In the genomic region with DNA sequence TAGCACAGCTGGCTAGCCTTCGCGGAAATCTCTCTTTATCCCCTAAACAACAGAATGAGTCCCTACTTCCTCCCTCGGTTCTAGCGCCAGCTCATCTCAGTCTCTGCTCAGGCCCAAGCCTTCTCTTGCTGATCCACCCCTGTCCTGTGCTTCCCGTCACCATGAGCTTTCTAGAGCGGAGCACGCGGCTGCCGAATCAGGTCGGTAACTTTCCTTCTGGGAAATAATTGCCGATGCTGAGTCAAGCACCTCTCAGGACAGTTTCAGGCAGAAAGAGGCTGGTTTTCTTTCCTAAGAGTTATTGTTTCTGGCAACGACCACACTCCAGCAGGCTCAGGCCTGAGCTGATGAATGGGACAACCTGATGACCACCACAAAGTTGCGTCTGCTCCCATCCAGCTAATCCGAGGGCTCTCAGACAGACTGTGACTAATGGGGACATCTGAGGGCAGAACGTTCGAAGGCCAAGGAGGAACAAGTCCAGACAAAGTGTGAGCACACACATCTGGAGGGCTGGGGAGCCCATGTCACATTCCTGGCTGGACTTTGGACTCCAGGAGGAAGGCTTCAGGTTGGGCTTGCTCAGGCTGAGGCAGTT, we compare ENCODE assay signal across 10 cellular contexts. TPM values are rescaled to one million over a fixed set of nuclear protein-coding genes. Genes with fewer than 3 reads are reported as not detected.
A peak's percentile ranks its signal among the peaks of the same experiment; 100 is the strongest.
DNase-seq lines count a peak whose midpoint lies in the region; ATAC-seq, FAIRE-seq and TF ChIP-seq lines count a peak whose summit lies in the region.
"Had no signal": no experiment of that assay in that cellular context is flagged by ENCODE, and none has a peak within 500 bp of the region (broad histone marks: within the 10 kb centered on the region; RNA-seq: fewer than 3 reads in every experiment).

No MANE protein-coding gene starts in this region.

- H3K79me2 ChIP-seq in HepG2 (ENCODE audit: insufficient read depth, low read length) (no peaks in the 10 kb centered on the region), MM.1S (ENCODE audit: low read length) (no peaks in the 10 kb centered on the region)

- no TSS peak for BruUV-seq in HepG2 (replicated peaks; lab: Mats Ljungman, UMichigan)

- H3K36me3 ChIP-seq in HepG2 (replicated peaks in 1 of 2; ENCODE audit: control insufficient read depth in 1 of 2, insufficient read depth in 2 of 2, low read length in 2 of 2): no peaks in the 10 kb centered on the region
- no peaks in the 10 kb centered on the region for H3K36me3 ChIP-seq in right lobe of liver
- H3K36me3 ChIP-seq in colonic mucosa: no peaks in the 10 kb centered on the region
- H3K36me3 ChIP-seq in mesenchymal stem cell (ENCODE audit: control insufficient read depth in 1 of 2, insufficient read depth in 2 of 2, low read depth in 1 of 2, low read length in 2 of 2): no peaks in the 10 kb centered on the region
- H3K36me3 ChIP-seq in MM.1S (replicated peaks; ENCODE audit: insufficient read depth, low read length): no peaks in the 10 kb centered on the region

- peaks cover 34% of the 10 kb centered on the region for H3K4me1 Mint-ChIP-seq in endothelial cell (ENCODE audit: unreplicated experiment)

- H2BK12ac ChIP-seq in mesenchymal stem cell (ENCODE audit: low read length in 2 of 2): no peak overlapping the region

- H3K4me1 ChIP-seq in HepG2 (ENCODE audit: insufficient read depth, low read length) (peaks cover 13% of the 10 kb centered on the region), right lobe of liver (peaks cover 0 to 5% (median 0%) of the 10 kb centered on the region in 4 donors), colonic mucosa (no peaks in the 10 kb centered on the region), mesenchymal stem cell (ENCODE audit: control insufficient read depth, insufficient read depth, low read depth, low read length) (peaks cover 11% of the 10 kb centered on the region), MM.1S (ENCODE audit: low read length) (no peaks in the 10 kb centered on the region)

- H2BK5ac ChIP-seq in mesenchymal stem cell (ENCODE audit: low read depth, low read length, poor library complexity, severe bottlenecking): no peak overlapping the region

- no peak overlapping the region for H3K27ac Mint-ChIP-seq in endothelial cell (ENCODE audit: unreplicated experiment)

- H3K9me3 ChIP-seq in HepG2 (ENCODE audit: low read length): no peaks in the 10 kb centered on the region
- no peaks in the 10 kb centered on the region for H3K9me3 ChIP-seq in right lobe of liver
- no peaks in the 10 kb centered on the region for H3K9me3 ChIP-seq in colonic mucosa
- no peaks in the 10 kb centered on the region for H3K9me3 ChIP-seq in mesenchymal stem cell (ENCODE audit: control insufficient read depth, low read length)
- no peaks in the 10 kb centered on the region for H3K9me3 ChIP-seq in MM.1S (replicated peaks; ENCODE audit: insufficient read depth, low read length)

- H3K9ac ChIP-seq in HepG2 (ENCODE audit: insufficient read depth, low read depth, low read length) (no peak overlapping the region), colonic mucosa (ENCODE audit: low read depth in 2 of 2, low read length in 2 of 2) (no peak overlapping the region), mesenchymal stem cell (ENCODE audit: low read length) (no peak overlapping the region), MM.1S (ENCODE audit: low read length) (no peak overlapping the region)

- no peak overlapping the region for H2BK120ac ChIP-seq in mesenchymal stem cell (ENCODE audit: low read depth, low read length)

- H3K18ac ChIP-seq in mesenchymal stem cell (ENCODE audit: low read depth in 1 of 2, low read length in 2 of 2): no peak overlapping the region

- H3K4me3 ChIP-seq in HepG2 (replicated peaks in 1 of 3; ENCODE audit: insufficient read depth in 1 of 3, low read depth in 2 of 3, low read length in 3 of 3) (no peak overlapping the region), right lobe of liver (no peak overlapping the region), colonic mucosa (no peak overlapping the region), mesenchymal stem cell (ENCODE audit: insufficient read depth in 1 of 2, low read depth in 1 of 2, low read length in 2 of 2) (no peak overlapping the region), MM.1S (ENCODE audit: low read length) (no peak overlapping the region)

- in situ Hi-C loops in HepG2 (cut with HindIII; ENCODE audit: extremely low pct_ligation_motif_present, low pct_unique_long_range_greater_than_20kb): no loop called here

- no peak for TF ChIP-seq RAD21 in HepG2 (CRISPR knock-in tag; IDR thresholded peaks at IDR 0.05)

- no peak for TF ChIP-seq CTCF in HepG2 (CRISPR knock-in tag; IDR thresholded peaks at IDR 0.05)
- TF ChIP-seq CTCF in right lobe of liver (IDR thresholded peaks at IDR 0.05): no peak
- TF ChIP-seq CTCF in colonic mucosa (IDR thresholded peaks at IDR 0.05): no peak
- no peak for TF ChIP-seq CTCF in endothelial cell (IDR thresholded peaks at IDR 0.05; ENCODE audit: unreplicated experiment)
- no peak for TF ChIP-seq CTCF in MM.1S (IDR thresholded peaks at IDR 0.05; ENCODE audit: low read length)

- H2AK5ac ChIP-seq in mesenchymal stem cell (ENCODE audit: low read length, severe bottlenecking): no peak overlapping the region

- no peak overlapping the region for H4K91ac ChIP-seq in mesenchymal stem cell (ENCODE audit: low read length)

- H3K4ac ChIP-seq in mesenchymal stem cell (ENCODE audit: low read depth in 1 of 2, low read length in 2 of 2): no peak overlapping the region

- H3F3A ChIP-seq in MM.1S (ENCODE audit: insufficient read depth, low read length): no peaks in the 10 kb centered on the region

- no peak for FAIRE-seq in HepG2 (lab: Jason Lieb, UNC)
- FAIRE-seq: D721Med had no signal

- no peak overlapping the region for H3K23ac ChIP-seq in mesenchymal stem cell (ENCODE audit: low read length in 2 of 2)

- no peak for TF ChIP-seq POLR2A in HepG2 (IDR thresholded peaks at IDR 0.05; ENCODE audit: insufficient read depth in 1 of 2, low read depth in 2 of 2, low read length in 2 of 2)
- TF ChIP-seq POLR2A in right lobe of liver (IDR thresholded peaks at IDR 0.05): no peak

- H3K14ac ChIP-seq in mesenchymal stem cell (ENCODE audit: low read length in 2 of 2): no peak overlapping the region

- no peak for DNase-seq in HepG2 (ENCODE audit: low spot score)
- DNase-seq in right lobe of liver: no peak
- DNase-seq in colonic mucosa: no peak
- peak; percentile 59 for DNase-seq in mesenchymal stem cell
- no peak for DNase-seq in endothelial cell (ENCODE audit: low spot score)
- no peak for DNase-seq in NCI-H2227 treated with DMSO at 0.1 percent for 48 hours (lab: John Stamatoyannopoulos, UW)
- no peak for DNase-seq in MM.1S

- H2AFZ ChIP-seq in HepG2 (ENCODE audit: low read length) (no peak overlapping the region), mesenchymal stem cell (ENCODE audit: low read depth, low read length) (no peak overlapping the region), MM.1S (ENCODE audit: low read length) (no peak overlapping the region)

- H3K27me3 ChIP-seq in HepG2 (ENCODE audit: control insufficient read depth in 1 of 2, insufficient read depth in 2 of 2, low read length in 2 of 2) (peaks cover 7 to 42% of the 10 kb centered on the region in 2 experiments), right lobe of liver (no peaks in the 10 kb centered on the region), colonic mucosa (no peaks in the 10 kb centered on the region), mesenchymal stem cell (ENCODE audit: control insufficient read depth in 1 of 2, insufficient read depth in 1 of 2, low read length in 2 of 2) (no peaks in the 10 kb centered on the region), MM.1S (replicated peaks; ENCODE audit: insufficient read depth, low read length) (no peaks in the 10 kb centered on the region)

- no peaks in the 10 kb centered on the region for H3K79me1 ChIP-seq in mesenchymal stem cell (replicated peaks; ENCODE audit: low read length, poor library complexity, severe bottlenecking)

- H4K20me1 ChIP-seq in HepG2 (ENCODE audit: insufficient read depth, low read length) (no peaks in the 10 kb centered on the region), MM.1S (ENCODE audit: insufficient read depth, low read length) (no peaks in the 10 kb centered on the region)

- H2BK15ac ChIP-seq in mesenchymal stem cell (ENCODE audit: low read depth, poor library complexity, severe bottlenecking): no peak overlapping the region

- H3K36me3 Mint-ChIP-seq in endothelial cell (ENCODE audit: low read depth, unreplicated experiment): no peaks in the 10 kb centered on the region
- H3K36me3 Mint-ChIP-seq: activated naive CD4-positive, alpha-beta T cell treated with anti-CD3 and anti-CD28 coated beads, Interleukin-2, amount 50 U/mL, for 24 hours had no signal

- no peak overlapping the region for H4K8ac ChIP-seq in mesenchymal stem cell (ENCODE audit: low read length)

- peaks cover under 1% of the 10 kb centered on the region for H3K9me3 Mint-ChIP-seq in endothelial cell (ENCODE audit: unreplicated experiment)
- H3K9me3 Mint-ChIP-seq: activated naive CD4-positive, alpha-beta T cell treated with anti-CD3 and anti-CD28 coated beads, Interleukin-2, amount 50 U/mL, for 24 hours had no signal

- peaks cover 11% of the 10 kb centered on the region for H3K27me3 Mint-ChIP-seq in endothelial cell (ENCODE audit: unreplicated experiment)
- H3K27me3 Mint-ChIP-seq: activated naive CD4-positive, alpha-beta T cell treated with anti-CD3 and anti-CD28 coated beads, Interleukin-2, amount 50 U/mL, for 24 hours had no signal

- ATAC-seq in HepG2: no peak
- no peak for ATAC-seq in right lobe of liver
- ATAC-seq in HG03175 (IDR thresholded peaks at IDR 0.05; ENCODE audit: unreplicated experiment): no peak

- CTCF ChIA-PET in HepG2 (lab: Yijun Ruan, JAX; ENCODE audit: low intra/inter-chr PET ratio, low total read pairs): no interaction called here

- POLR2A ChIA-PET in HepG2 (lab: Yijun Ruan, JAX): no interaction called here

- intact Hi-C loops in HepG2 (cut with micrococcal nuclease; ENCODE audit: unreplicated experiment) (no loop called here), right lobe of liver (cut with DNase I) (no loop called here), colonic mucosa (cut with DNase I) (no loop called here)

- TF ChIP-seq EP300 in HepG2 (IDR thresholded peaks at IDR 0.05; ENCODE audit: low read depth in 2 of 2, low read length in 2 of 2) (no peak), HepG2 (CRISPR knock-in tag; IDR thresholded peaks at IDR 0.05; ENCODE audit: borderline replicate concordance) (no peak)

- H3K4me2 ChIP-seq in HepG2 (ENCODE audit: low read depth, low read length) (no peak overlapping the region), mesenchymal stem cell (ENCODE audit: low read length, poor library complexity, severe bottlenecking) (no peak overlapping the region), MM.1S (ENCODE audit: low read depth, low read length) (no peak overlapping the region)

- H3K9me2 ChIP-seq in MM.1S (replicated peaks; ENCODE audit: insufficient read depth, low read length): no peaks in the 10 kb centered on the region

- no peak overlapping the region for H3K4me3 Mint-ChIP-seq in endothelial cell (ENCODE audit: unreplicated experiment)
- H3K4me3 Mint-ChIP-seq: activated naive CD4-positive, alpha-beta T cell treated with anti-CD3 and anti-CD28 coated beads, Interleukin-2, amount 50 U/mL, for 24 hours had no signal

- no peak overlapping the region for H3K27ac ChIP-seq in HepG2 (ENCODE audit: extremely low read length, insufficient read depth, low read length)
- H3K27ac ChIP-seq in right lobe of liver: no peak overlapping the region
- peak overlapping the region; percentile 15 for H3K27ac ChIP-seq in colonic mucosa
- no peak overlapping the region for H3K27ac ChIP-seq in mesenchymal stem cell (ENCODE audit: low read length, poor library complexity, severe bottlenecking)
- H3K27ac ChIP-seq in MM.1S (ENCODE audit: low read length): no peak overlapping the region

- WGBS in HepG2 (ENCODE audit: low lambda C conversion rate): 56% methylated on average over 14 of the region's 16 CpGs
- 66% methylated on average over 13 of the region's 16 CpGs for WGBS in right lobe of liver (ENCODE audit: insufficient coverage, low coverage, low lambda C conversion rate, missing lambda C conversion rate)
- WGBS in mesenchymal stem cell: 71% methylated on average over 16 of the region's 16 CpGs

RNA-seq across cellular contexts. Expression of a gene that starts 13.6 kb away (rescaled TPM):
- total RNA-seq in HepG2 (2016; rRNA removed; fragmentation: Illumina TruSeq; extraction: Trizol): not detected in 2 replicates
- total RNA-seq in HepG2 (2016; cell fraction: cytosol; rRNA removed; fragmentation: Illumina TruSeq; extraction: Trizol; ENCODE audit: low read depth): not detected in 2 replicates
- 0.11 TPM in 1 of 2 replicates, not detected in the other for total RNA-seq in HepG2 (2016; cell fraction: insoluble cytoplasmic fraction; rRNA removed; fragmentation: Illumina TruSeq; extraction: Trizol)
- total RNA-seq in HepG2 (2016; cell fraction: membrane; rRNA removed; fragmentation: Illumina TruSeq; extraction: Trizol): 0.41 TPM in 1 of 2 replicates, not detected in the other
- not detected in 2 replicates for total RNA-seq in HepG2 (2016; cell fraction: nucleus; rRNA removed; fragmentation: Illumina TruSeq; extraction: Trizol)
- polyA plus RNA-seq in HepG2 (2011; rRNA removed): not detected in 2 replicates
- not detected in 2 replicates for polyA plus RNA-seq in HepG2 (2011; cell fraction: cytosol; rRNA removed)
- 0.16 TPM in 1 of 2 replicates, not detected in the other for polyA plus RNA-seq in HepG2 (2011; cell fraction: nucleus; rRNA removed)
- 0.17 and 0.20 TPM in 2 replicates for polyA plus RNA-seq in HepG2 (2012)
- not detected in 2 replicates for polyA plus RNA-seq in HepG2 (2016; cell fraction: cytosol; fragmentation: Illumina TruSeq; extraction: Trizol; ENCODE audit: low read depth)
- not detected in 2 replicates for polyA plus RNA-seq in HepG2 (2016; cell fraction: insoluble cytoplasmic fraction; fragmentation: Illumina TruSeq; extraction: Trizol; ENCODE audit: low read depth)
- polyA plus RNA-seq in HepG2 (2016; cell fraction: membrane; fragmentation: Illumina TruSeq; extraction: Trizol; ENCODE audit: low read depth): not detected in 2 replicates
- polyA plus RNA-seq in HepG2 (2016; cell fraction: nucleus; fragmentation: Illumina TruSeq; extraction: Trizol; ENCODE audit: insufficient read depth, low read depth): not detected in 2 replicates
- polyA minus RNA-seq in HepG2 (2011; rRNA and poly(A)+ RNA removed; ENCODE audit: low replicate concordance): 0.10 and 0.19 TPM in 2 replicates
- not detected in 2 replicates for polyA minus RNA-seq in HepG2 (2011; cell fraction: cytosol; rRNA and poly(A)+ RNA removed)
- not detected in 2 replicates for polyA minus RNA-seq in HepG2 (2011; cell fraction: nucleus; rRNA and poly(A)+ RNA removed)
- total RNA-seq in right lobe of liver: under 1 TPM in 3 of 6 experiments, not detected in 3; 0.17 to 0.27 (median 0.19) TPM
- total RNA-seq in colonic mucosa: under 1 TPM; 0.37 to 0.66 TPM
- polyA plus RNA-seq in mesenchymal stem cell (2013, experiment 1 of 2): 0.73 TPM
- 0.55 TPM for polyA plus RNA-seq in mesenchymal stem cell (2013, experiment 2 of 2)
- 5.4 TPM for total RNA-seq in endothelial cell (ENCODE audit: unreplicated experiment)
